ENCODE assay signal across 25 cellular contexts in the genomic region with DNA sequence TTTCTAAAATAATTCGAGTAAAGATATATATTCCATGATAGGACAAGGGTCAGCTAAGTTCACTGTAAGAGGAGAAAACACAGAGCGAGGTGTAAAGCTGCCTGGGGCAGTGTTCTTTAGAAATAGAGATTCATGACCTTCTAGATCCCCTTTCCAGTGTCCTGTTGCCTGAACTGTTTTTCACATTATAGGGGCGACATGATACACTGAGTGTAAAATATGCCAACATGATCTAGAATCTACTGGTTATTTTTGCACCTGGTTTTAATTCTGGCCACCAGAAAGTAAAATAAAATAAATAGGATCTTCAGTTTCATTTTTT.
DNase-seq lines count a peak whose midpoint lies in the region; ATAC-seq, FAIRE-seq and TF ChIP-seq lines count a peak whose summit lies in the region.
"Had no signal": no experiment of that assay in that cellular context is flagged by ENCODE, and none has a peak within 500 bp of the region (broad histone marks: within the 10 kb centered on the region; RNA-seq: fewer than 3 reads in every experiment).

No MANE protein-coding gene starts in this region.

- POLR2A ChIA-PET in A549 (lab: Yijun Ruan, JAX) = no interaction called here
- POLR2A ChIA-PET in Panc1 (lab: Charles Lee) = no interaction called here

- H3K4me1 Mint-ChIP-seq in nephron = peaks cover 24% of the 10 kb centered on the region
- no peaks in the 10 kb centered on the region for H3K4me1 Mint-ChIP-seq in activated T-helper 1 cell treated with anti-CD3 and anti-CD28 coated beads, Interleukin-12 subunit alpha, Interleukin-12 subunit beta, Interleukin-2, Interleukin-4 antibody, amounts not matched to agents 30 ng/mL and 10 ng/mL and 1 ng/mL, durations not matched to agents 14 hours and 24 hours and 36 hours (ENCODE audit: low read depth)
- H3K4me1 Mint-ChIP-seq: activated naive CD4-positive, alpha-beta T cell treated with anti-CD3 and anti-CD28 coated beads, Interleukin-2, amount 50 U/mL, for 24 hours; CD4-positive, alpha-beta memory T cell; IgD-negative memory B cell; T-cell had no signal

- TF ChIP-seq POLR2A in A549 (IDR thresholded peaks at IDR 0.05; ENCODE audit: low read length) = no peak
- no peak for TF ChIP-seq POLR2A in heart left ventricle (IDR thresholded peaks at IDR 0.05)

- peak in 1 of 2 experiments; percentile 20; a peak in 1 of 6 replicates for ATAC-seq in A549
- ATAC-seq in Panc1 = no peak
- ATAC-seq in heart left ventricle = peak in 3 of 4 donors; percentile 23 to 48 (median 28)
- ATAC-seq in GM21786 (IDR thresholded peaks at IDR 0.05; ENCODE audit: unreplicated experiment) = no peak
- ATAC-seq: T-cell had no signal

- no peaks in the 10 kb centered on the region for H3K36me3 Mint-ChIP-seq in nephron (ENCODE audit: low read depth)
- H3K36me3 Mint-ChIP-seq in activated T-helper 1 cell treated with anti-CD3 and anti-CD28 coated beads, Interleukin-12 subunit alpha, Interleukin-12 subunit beta, Interleukin-2, Interleukin-4 antibody, amounts not matched to agents 30 ng/mL and 10 ng/mL and 1 ng/mL, durations not matched to agents 14 hours and 24 hours and 36 hours (ENCODE audit: low read depth) = no peaks in the 10 kb centered on the region
- H3K36me3 Mint-ChIP-seq: activated naive CD4-positive, alpha-beta T cell treated with anti-CD3 and anti-CD28 coated beads, Interleukin-2, amount 50 U/mL, for 24 hours; CD4-positive, alpha-beta memory T cell; IgD-negative memory B cell; T-cell had no signal

- no peak for FAIRE-seq in A549 (lab: Jason Lieb, UNC)

- H3K27me3 ChIP-seq in Panc1 (ENCODE audit: control insufficient read depth, insufficient read depth, low read length) (no peaks in the 10 kb centered on the region), heart left ventricle (no peaks in the 10 kb centered on the region)
- H3K27me3 ChIP-seq: brain microvascular endothelial cell had no signal

- H3K4me1 ChIP-seq in A549 = peaks cover 13% of the 10 kb centered on the region
- peaks cover 13% of the 10 kb centered on the region for H3K4me1 ChIP-seq in Panc1 (ENCODE audit: control insufficient read depth, insufficient read depth, low read length)
- peaks cover 10 to 38% (median 22%) of the 10 kb centered on the region in 12 donors for H3K4me1 ChIP-seq in heart left ventricle

- TF ChIP-seq RAD21 in A549 (conservative IDR thresholded peaks at IDR 0.05 in 1 of 2, IDR thresholded peaks at IDR 0.05 in 1 of 2) = 0 out of 5 replicates have a peak, but pooled peaks of 1 of the 2 experiments have one; percentile 1

- no peaks in the 10 kb centered on the region for H3K27me3 Mint-ChIP-seq in nephron (ENCODE audit: low read depth)
- H3K27me3 Mint-ChIP-seq in activated T-helper 1 cell treated with anti-CD3 and anti-CD28 coated beads, Interleukin-12 subunit alpha, Interleukin-12 subunit beta, Interleukin-2, Interleukin-4 antibody, amounts not matched to agents 30 ng/mL and 10 ng/mL and 1 ng/mL, durations not matched to agents 14 hours and 24 hours and 36 hours (ENCODE audit: insufficient read depth) = no peaks in the 10 kb centered on the region
- H3K27me3 Mint-ChIP-seq: activated naive CD4-positive, alpha-beta T cell treated with anti-CD3 and anti-CD28 coated beads, Interleukin-2, amount 50 U/mL, for 24 hours; activated T-cell treated with anti-CD3 and anti-CD28 coated beads, Interleukin-2, amount 50 U/mL, for 24 hours; CD4-positive, alpha-beta memory T cell; T-cell had no signal

- no TSS peak for BruUV-seq in Panc1 (replicated peaks; lab: Mats Ljungman, UMichigan)

- no peak for DNase-seq in A549 (ENCODE audit: low read depth in 1 of 2, low spot score in 1 of 2)
- DNase-seq in Panc1 (ENCODE audit: low read depth, low spot score) = no peak
- DNase-seq in heart left ventricle = no peak
- DNase-seq in DMS79 (lab: John Stamatoyannopoulos, UW) = no peak
- no peak for DNase-seq in globus pallidus (ENCODE audit: low spot score)
- no peak for DNase-seq in activated T-helper 1 cell treated with anti-CD3 and anti-CD28 coated beads, Interleukin-12 subunit alpha, Interleukin-12 subunit beta, Interleukin-2, Interleukin-4 antibody, amounts not matched to agents 30 ng/mL and 10 ng/mL and 1 ng/mL, durations not matched to agents 14 hours and 24 hours and 36 hours (ENCODE audit: low spot score)
- DNase-seq: activated CD4-positive, alpha-beta T cell treated with anti-CD3 and anti-CD28 coated beads, Interleukin-2, amount 50 U/mL, for 48 hours; activated T-cell treated with anti-CD3 and anti-CD28 coated beads, Interleukin-2, amount 50 U/mL, for 24 hours; CD4-positive, alpha-beta memory T cell; dorsolateral prefrontal cortex; erythroblast; glutamatergic neuron; H7; mesendoderm; NCI-H1930; NK-92 treated with Interleukin-12 subunit alpha and Interleukin-12 subunit beta, amount 100 ng/mL, for 24 hours; stimulated activated naive CD4-positive, alpha-beta T cell treated with Interleukin-2 at 50 U/mL for 16 hours; T-cell; trophoblast cell had no signal

- WGBS in A549 (ENCODE audit: missing lambda C conversion rate) = 4% methylated on average over 3 of the region's 3 CpGs
- 6 to 19% (median 7%) methylated on average over 3 of the region's 3 CpGs for WGBS in heart left ventricle, 4 donors

- TF ChIP-seq CTCF in A549 (IDR thresholded peaks at IDR 0.05) (no peak), Panc1 (IDR thresholded peaks at IDR 0.05) (no peak), heart left ventricle (IDR thresholded peaks at IDR 0.05) (peak in 1 of 12 donors; percentile 3), nephron (IDR thresholded peaks at IDR 0.05; ENCODE audit: unreplicated experiment in 3 of 3) (peak in 1 of 3 experiments; percentile 4)

- intact Hi-C loops in Panc1 (cut with micrococcal nuclease; ENCODE audit: unreplicated experiment) = no loop called here
- intact Hi-C loops in heart left ventricle (cut with DNase I) = loop anchor here in 2 of 10 donors (10.0 kb wide), 2 partner anchors 193 to 327 kb away; no protein-coding TSS in a partner anchor
- intact Hi-C loops in activated T-helper 1 cell treated with anti-CD3 and anti-CD28 coated beads, Interleukin-12 subunit alpha, Interleukin-12 subunit beta, Interleukin-2, Interleukin-4 antibody, amounts not matched to agents 30 ng/mL and 10 ng/mL and 1 ng/mL, durations not matched to agents 14 hours and 24 hours and 36 hours (cut with micrococcal nuclease) = no loop called here

- H3K9me3 ChIP-seq in A549 (no peaks in the 10 kb centered on the region), Panc1 (ENCODE audit: control insufficient read depth, insufficient read depth, low read depth, low read length) (no peaks in the 10 kb centered on the region), heart left ventricle (no peaks in the 10 kb centered on the region)

- peak overlapping the region; percentile 22 to 80 (median 42) for H3K27ac Mint-ChIP-seq in nephron
- H3K27ac Mint-ChIP-seq in activated T-helper 1 cell treated with anti-CD3 and anti-CD28 coated beads, Interleukin-12 subunit alpha, Interleukin-12 subunit beta, Interleukin-2, Interleukin-4 antibody, amounts not matched to agents 30 ng/mL and 10 ng/mL and 1 ng/mL, durations not matched to agents 14 hours and 24 hours and 36 hours = no peak overlapping the region
- H3K27ac Mint-ChIP-seq: activated naive CD4-positive, alpha-beta T cell treated with anti-CD3 and anti-CD28 coated beads, Interleukin-2, amount 50 U/mL, for 24 hours; activated T-cell treated with anti-CD3 and anti-CD28 coated beads, Interleukin-2, amount 50 U/mL, for 24 hours; CD4-positive, alpha-beta memory T cell; IgD-negative memory B cell; T-cell had no signal

- H3K27ac ChIP-seq in A549 (peak overlapping the region in 1 of 2 experiments; percentile 66; a peak in 2 of 6 replicates), Panc1 (ENCODE audit: low read length) (peak overlapping the region; percentile 49), heart left ventricle (peak overlapping the region in 11 of 12 donors; percentile 22 to 70 (median 40))
- H3K27ac ChIP-seq: brain microvascular endothelial cell, dorsolateral prefrontal cortex had no signal

- H3K9me3 Mint-ChIP-seq in nephron = peaks cover 7% of the 10 kb centered on the region
- H3K9me3 Mint-ChIP-seq in activated T-helper 1 cell treated with anti-CD3 and anti-CD28 coated beads, Interleukin-12 subunit alpha, Interleukin-12 subunit beta, Interleukin-2, Interleukin-4 antibody, amounts not matched to agents 30 ng/mL and 10 ng/mL and 1 ng/mL, durations not matched to agents 14 hours and 24 hours and 36 hours = no peaks in the 10 kb centered on the region
- H3K9me3 Mint-ChIP-seq: activated naive CD4-positive, alpha-beta T cell treated with anti-CD3 and anti-CD28 coated beads, Interleukin-2, amount 50 U/mL, for 24 hours had no signal

- H3K36me3 ChIP-seq in Panc1 (ENCODE audit: control insufficient read depth, insufficient read depth, low read length) (no peaks in the 10 kb centered on the region), heart left ventricle (no peaks in the 10 kb centered on the region)
- H3K36me3 ChIP-seq: brain microvascular endothelial cell had no signal

- TF ChIP-seq EP300 in A549 (IDR thresholded peaks at IDR 0.05) = no peak

- peak overlapping the region; percentile 57 for H3K4me2 ChIP-seq in A549

- in situ Hi-C loops in Panc1 (cut with HindIII; ENCODE audit: low pct_unique_long_range_greater_than_20kb, low sequenced_read_pairs) = no loop called here

- CTCF ChIA-PET in A549 (lab: Yijun Ruan, JAX) = no interaction called here
- CTCF ChIA-PET in Panc1 (lab: Charles Lee) = no interaction called here

- peak overlapping the region in 1 of 3 experiments; percentile 14 for H3K4me3 Mint-ChIP-seq in nephron
- H3K4me3 Mint-ChIP-seq in activated T-helper 1 cell treated with anti-CD3 and anti-CD28 coated beads, Interleukin-12 subunit alpha, Interleukin-12 subunit beta, Interleukin-2, Interleukin-4 antibody, amounts not matched to agents 30 ng/mL and 10 ng/mL and 1 ng/mL, durations not matched to agents 14 hours and 24 hours and 36 hours = no peak overlapping the region
- H3K4me3 Mint-ChIP-seq: activated naive CD4-positive, alpha-beta T cell treated with anti-CD3 and anti-CD28 coated beads, Interleukin-2, amount 50 U/mL, for 24 hours; activated T-cell treated with anti-CD3 and anti-CD28 coated beads, Interleukin-2, amount 50 U/mL, for 24 hours; CD4-positive, alpha-beta memory T cell; IgD-negative memory B cell; neural crest cell; T-cell had no signal

- no peak overlapping the region for H3K4me3 ChIP-seq in A549
- no peak overlapping the region for H3K4me3 ChIP-seq in Panc1 (ENCODE audit: low read depth in 2 of 2, low read length in 2 of 2)
- peak overlapping the region in 2 of 12 donors; percentile 2 to 4 for H3K4me3 ChIP-seq in heart left ventricle
- H3K4me3 ChIP-seq: dorsolateral prefrontal cortex had no signal

Comparison
In these comparisons a context has a peak if more than half of its experiments do, and no peak if none do; other contexts are left out.
1. ATAC-seq: peak in heart left ventricle (3 of 4); none in Panc1 (single experiment) and GM21786 (single experiment).